9 cellular contexts compared by ENCODE assay signal in genomic region chr2:79876430-79876829, GRCh38.
A peak's percentile ranks its signal among the peaks of the same experiment; 100 is the strongest.
DNase-seq lines count a peak whose midpoint lies in the region; ATAC-seq and TF ChIP-seq lines count a peak whose summit lies in the region.
"Had no signal": no experiment of that assay in that cellular context is flagged by ENCODE, and none has a peak within 500 bp of the region (broad histone marks: within the 10 kb centered on the region; RNA-seq: fewer than 3 reads in every experiment).

No MANE protein-coding gene starts in this region.

- DNase-seq in NCI-H748 (lab: John Stamatoyannopoulos, UW; ENCODE audit: unreplicated experiment) (peak; percentile 39), NCI-H748 treated with DMSO at 0.1 percent for 48 hours (lab: John Stamatoyannopoulos, UW) (no peak), NCI-H1694 (lab: John Stamatoyannopoulos, UW) (peak; percentile 33), dorsolateral prefrontal cortex (peak in 2 of 10 donors; percentile 7 to 34), progenitor cell of endocrine pancreas (ENCODE audit: low spot score, unreplicated experiment) (no peak), T-helper 9 cell (no peak), activated gamma-delta T cell (lab: John Stamatoyannopoulos, UW) (no peak)
- DNase-seq: heart right ventricle had no signal

- peaks cover 3% of the 10 kb centered on the region for H3K36me3 Mint-ChIP-seq in progenitor cell of endocrine pancreas (ENCODE audit: insufficient read depth)

- no peaks in the 10 kb centered on the region for H3K27me3 Mint-ChIP-seq in progenitor cell of endocrine pancreas

- no peak overlapping the region for H3K4me3 Mint-ChIP-seq in progenitor cell of endocrine pancreas (ENCODE audit: low read depth)

- intact Hi-C loops in dorsolateral prefrontal cortex (cut with DNase I) = no loop called here

- no peaks in the 10 kb centered on the region for H3K4me1 Mint-ChIP-seq in progenitor cell of endocrine pancreas (ENCODE audit: low read depth)

- TF ChIP-seq CTCF in dorsolateral prefrontal cortex (IDR thresholded peaks at IDR 0.05 in 54 of 56, conservative IDR thresholded peaks at IDR 0.05 in 2 of 56; ENCODE audit: low read depth in 1 of 56, partially characterized antibody in 56 of 56) (peak in 52 of 56 donors; percentile 23 to 65 (median 46)), progenitor cell of endocrine pancreas (IDR thresholded peaks at IDR 0.05; ENCODE audit: unreplicated experiment) (peak; percentile 64)

- ATAC-seq in GM21526 (IDR thresholded peaks at IDR 0.05; ENCODE audit: low FRiP score, unreplicated experiment) = no peak
- ATAC-seq: heart right ventricle had no signal

- H3K27ac Mint-ChIP-seq in progenitor cell of endocrine pancreas = no peak overlapping the region

- H3K4me3 ChIP-seq in dorsolateral prefrontal cortex = no peak overlapping the region
- H3K4me3 ChIP-seq: heart right ventricle had no signal

- peaks cover 21% of the 10 kb centered on the region for H3K9me3 Mint-ChIP-seq in progenitor cell of endocrine pancreas (ENCODE audit: low read depth)

- no peaks in the 10 kb centered on the region for H3K27me3 ChIP-seq in dorsolateral prefrontal cortex
- H3K27me3 ChIP-seq: heart right ventricle had no signal

- no peak overlapping the region for H3K27ac ChIP-seq in dorsolateral prefrontal cortex
- H3K27ac ChIP-seq: heart right ventricle had no signal

Comparison
In these comparisons a context has a peak if more than half of its experiments do, and no peak if none do; other contexts are left out.
1. DNase-seq: peak in NCI-H748 (single experiment) and NCI-H1694 (single experiment); none in NCI-H748 treated with DMSO at 0.1 percent for 48 hours (single experiment), progenitor cell of endocrine pancreas (single experiment), T-helper 9 cell (single experiment) and activated gamma-delta T cell (single experiment).